In genomic region chr1:53392460-53392859, GRCh38 we compare ENCODE assay signal across 17 cellular contexts.
"Had no signal": no experiment of that assay in that cellular context is flagged by ENCODE, and none has a peak within 500 bp of the region (broad histone marks: within the 10 kb centered on the region; RNA-seq: fewer than 3 reads in every experiment).

No MANE protein-coding gene starts in this region.

- H3K4me1 ChIP-seq: esophagus muscularis mucosa, left ventricle myocardium inferior, psoas muscle, suprapubic skin had no signal

- H3K36me3 ChIP-seq: esophagus muscularis mucosa, left ventricle myocardium inferior, suprapubic skin had no signal

- H3K79me2 ChIP-seq: hepatocyte had no signal

- DNase-seq: activated CD4-positive, alpha-beta T cell treated with anti-CD3 and anti-CD28 coated beads, Interleukin-2, amount 50 U/mL, for 48 hours; activated CD4-positive, CD25-positive, alpha-beta regulatory T cell treated with anti-CD3 and anti-CD28 coated beads, Interleukin-2, amount 50 U/mL, for 72 hours; activated gamma-delta T cell; activated T-cell treated with anti-CD3 and anti-CD28 coated beads, Interleukin-2, amount 50 U/mL, for 24 hours; central memory CD4-positive, alpha-beta T cell; effector CD4-positive, alpha-beta T cell; left ventricle myocardium inferior had no signal

- H3K9me3 Mint-ChIP-seq: activated T-cell treated with anti-CD3 and anti-CD28 coated beads, Interleukin-2, amount 50 U/mL, for 24 hours; stimulated activated naive CD8-positive, alpha-beta T cell treated with anti-CD3 and anti-CD28 coated beads, Interleukin-15, Interleukin-2, amounts not matched to agents 100 ng/mL and 50 ng/mL, for 24 hours; type B pancreatic cell had no signal

- H2AFZ ChIP-seq: hepatocyte had no signal

- H3K27me3 Mint-ChIP-seq: activated naive CD8-positive, alpha-beta T cell; activated T-cell treated with anti-CD3 and anti-CD28 coated beads, Interleukin-2, amount 50 U/mL, for 24 hours; stimulated activated naive CD8-positive, alpha-beta T cell treated with anti-CD3 and anti-CD28 coated beads, Interleukin-15, Interleukin-2, amounts not matched to agents 100 ng/mL and 50 ng/mL, for 24 hours had no signal

- H3K4me3 ChIP-seq: coronary artery, esophagus muscularis mucosa, hepatocyte, left ventricle myocardium inferior, psoas muscle, suprapubic skin had no signal

- H3K27ac ChIP-seq: coronary artery, esophagus muscularis mucosa, hepatocyte, left ventricle myocardium inferior, psoas muscle, suprapubic skin had no signal

- H3K27me3 ChIP-seq: hepatocyte had no signal

- H3K9me3 ChIP-seq: suprapubic skin had no signal

- H3K27ac Mint-ChIP-seq: activated naive CD8-positive, alpha-beta T cell; activated T-cell treated with anti-CD3 and anti-CD28 coated beads, Interleukin-2, amount 50 U/mL, for 24 hours; nephron; stimulated activated naive CD8-positive, alpha-beta T cell treated with anti-CD3 and anti-CD28 coated beads, Interleukin-15, Interleukin-2, amounts not matched to agents 100 ng/mL and 50 ng/mL, for 24 hours; type B pancreatic cell had no signal

- H3K4me3 Mint-ChIP-seq: activated naive CD8-positive, alpha-beta T cell; activated T-cell treated with anti-CD3 and anti-CD28 coated beads, Interleukin-2, amount 50 U/mL, for 24 hours; nephron; stimulated activated naive CD8-positive, alpha-beta T cell treated with anti-CD3 and anti-CD28 coated beads, Interleukin-15, Interleukin-2, amounts not matched to agents 100 ng/mL and 50 ng/mL, for 24 hours; type B pancreatic cell had no signal

- FAIRE-seq: keratinocyte had no signal

- H3K4me2 ChIP-seq: hepatocyte had no signal

- H3K36me3 Mint-ChIP-seq: activated naive CD8-positive, alpha-beta T cell; type B pancreatic cell had no signal
